8 cellular contexts compared by ENCODE assay signal in the genomic region with DNA sequence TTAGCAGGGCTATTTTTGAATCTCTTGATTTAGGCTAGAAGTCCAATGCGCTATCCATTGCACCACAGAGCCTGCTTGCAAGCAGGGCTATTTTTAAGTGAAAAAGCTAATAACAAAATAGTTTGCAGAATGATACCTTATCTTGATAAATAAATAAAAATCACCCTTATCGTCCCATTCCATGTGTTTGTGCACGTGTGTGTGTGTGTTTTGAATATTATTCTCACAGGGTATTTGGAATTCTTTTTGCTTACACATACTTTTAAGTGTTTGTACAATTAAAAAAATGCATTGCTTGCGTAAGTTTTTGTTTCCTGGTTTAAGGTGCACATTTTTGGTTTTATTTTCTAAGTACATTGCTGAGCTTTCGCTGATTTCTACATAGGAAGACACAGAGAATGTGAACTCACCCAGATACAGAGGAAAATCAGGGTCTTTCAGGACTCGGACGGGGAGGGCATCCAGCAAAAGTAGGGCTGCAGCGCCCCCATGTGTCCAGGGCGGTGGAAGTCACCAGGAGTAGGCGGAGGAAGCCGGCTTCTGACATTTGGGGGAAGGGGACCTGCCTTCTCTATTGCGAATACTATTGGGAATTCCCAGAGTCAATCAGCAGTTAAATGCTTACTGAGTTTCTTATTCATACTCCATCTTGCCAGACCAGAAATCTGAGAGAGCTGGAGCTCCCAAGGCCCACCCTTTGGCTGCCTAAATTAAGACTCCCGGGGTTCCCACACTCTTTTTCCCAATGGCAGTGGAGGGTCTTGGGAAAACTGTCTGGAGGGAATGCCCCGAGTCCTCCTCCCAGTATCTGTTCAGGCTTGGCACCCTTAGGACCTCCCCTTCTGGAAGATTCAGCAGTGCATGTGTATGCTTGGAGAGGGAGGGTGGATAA. TPM values are rescaled to one million over a fixed set of nuclear protein-coding genes. Genes with fewer than 3 reads are reported as not detected.
DNase-seq lines count a peak whose midpoint lies in the region; ATAC-seq lines count a peak whose summit lies in the region.

No MANE protein-coding gene starts in this region.

- peaks cover 11% of the 10 kb centered on the region for H3K4me1 Mint-ChIP-seq in central memory CD8-positive, alpha-beta T cell

- no peaks in the 10 kb centered on the region for H3K9me3 Mint-ChIP-seq in central memory CD8-positive, alpha-beta T cell

- H3K27ac Mint-ChIP-seq in central memory CD8-positive, alpha-beta T cell (ENCODE audit: low read depth) = peak overlapping the region; percentile 41

- peak; percentile 72 for DNase-seq in G401 (ENCODE audit: low spot score)
- DNase-seq in NCI-H2196 treated with DMSO at 0.1 percent for 48 hours (lab: John Stamatoyannopoulos, UW; ENCODE audit: unreplicated experiment) = peak; percentile 5
- DNase-seq in activated CD4-positive, alpha-beta T cell treated with anti-CD3 and anti-CD28 coated beads for 24 hours (ENCODE audit: low read depth in 2 of 2) = peak; percentile 87 to 90
- DNase-seq in central memory CD8-positive, alpha-beta T cell (ENCODE audit: low spot score in 2 of 2) = peak; percentile 71 to 84
- DNase-seq in kidney glomerular epithelial cell (lab: John Stamatoyannopoulos, UW) = peak; percentile 53
- DNase-seq in stimulated activated CD4-positive, alpha-beta T cell treated with anti-CD3 and anti-CD28 coated beads, Interleukin-1b, Interleukin-23, amount 100 ng/mL, for 24 hours (ENCODE audit: low read depth in 4 of 4, low spot score in 1 of 4) = peak; percentile 77 to 90 (median 81)

- ATAC-seq in HG02678 (IDR thresholded peaks at IDR 0.05; ENCODE audit: unreplicated experiment) (peak; percentile 65), GM18520 (IDR thresholded peaks at IDR 0.05; ENCODE audit: unreplicated experiment) (no peak)
- ATAC-seq in central memory CD8-positive, alpha-beta T cell (replicated peaks; ENCODE audit: extremely low read depth, poor library complexity, severe bottlenecking) = peak; percentile 68

- no peaks in the 10 kb centered on the region for H3K36me3 Mint-ChIP-seq in central memory CD8-positive, alpha-beta T cell (ENCODE audit: insufficient read depth)

- H3K27me3 Mint-ChIP-seq in central memory CD8-positive, alpha-beta T cell = peaks cover 15% of the 10 kb centered on the region

- H3K4me3 Mint-ChIP-seq in central memory CD8-positive, alpha-beta T cell = no peak overlapping the region

- in situ Hi-C loops in G401 (cut with HindIII; ENCODE audit: low sequenced_read_pairs) = no loop called here

RNA-seq across cellular contexts. Expression of a gene that starts 27.2 kb away (rescaled TPM):
- 0.14 TPM in 1 of 2 replicates, not detected in the other for total RNA-seq in G401 (2014; rRNA removed; shearing (Covaris generic))

Comparison
In these comparisons a context has a peak if more than half of its experiments do, and no peak if none do; other contexts are left out.
1. DNase-seq: peak in every context shown above with its lines; median percentile 88 in activated CD4-positive, alpha-beta T cell treated with anti-CD3 and anti-CD28 coated beads for 24 hours; 81 in stimulated activated CD4-positive, alpha-beta T cell treated with anti-CD3 and anti-CD28 coated beads, Interleukin-1b, Interleukin-23, amount 100 ng/mL, for 24 hours; 78 in central memory CD8-positive, alpha-beta T cell; 72 in G401; 53 in kidney glomerular epithelial cell; 5 in NCI-H2196 treated with DMSO at 0.1 percent for 48 hours.